In genomic region chr14:20468773-20469241, GRCh38 we compare ENCODE assay signal across 8 cellular contexts. TPM values are rescaled to one million over a fixed set of nuclear protein-coding genes. Genes with fewer than 3 reads are reported as not detected.
DNase-seq lines count a peak whose midpoint lies in the region; ATAC-seq and TF ChIP-seq lines count a peak whose summit lies in the region.

No MANE protein-coding gene starts in this region.

- CTCF ChIA-PET in CD8-positive, alpha-beta T cell (lab: Charles Lee): interaction anchor here (0.7 to 2.6 kb wide), 4 partner anchors 11 to 142 kb away, joined by 3 to 7 read pairs (median 4); partner anchors contain the start of genes APEX1 and OSGEP
- CTCF ChIA-PET in MCF 10A (lab: Yijun Ruan, JAX): interaction anchor here (0.6 to 1.8 kb wide), 5 partner anchors 7 to 492 kb away, joined by 3 to 9 read pairs (median 3); partner anchors contain the start of gene PIP4P1

- peak overlapping the region; percentile 67 for H3K4me2 ChIP-seq in mesenchymal stem cell (ENCODE audit: low read length, poor library complexity, severe bottlenecking)

- no peak overlapping the region for H2AK5ac ChIP-seq in mesenchymal stem cell (ENCODE audit: low read length, severe bottlenecking)

- peaks cover 45% of the 10 kb centered on the region for H3K4me1 Mint-ChIP-seq in CD8-positive, alpha-beta T cell (ENCODE audit: low read depth)
- peaks cover 33% of the 10 kb centered on the region for H3K4me1 Mint-ChIP-seq in MCF 10A (ENCODE audit: insufficient read depth, unreplicated experiment)

- H3K79me1 ChIP-seq in mesenchymal stem cell (replicated peaks; ENCODE audit: low read length, poor library complexity, severe bottlenecking): peaks cover 10% of the 10 kb centered on the region

- H2BK5ac ChIP-seq in mesenchymal stem cell (ENCODE audit: low read depth, low read length, poor library complexity, severe bottlenecking): no peak overlapping the region

- no peak for TF ChIP-seq POLR2A in vagina (IDR thresholded peaks at IDR 0.05)

- ATAC-seq in CD8-positive, alpha-beta T cell: no peak
- ATAC-seq in HG03196 (IDR thresholded peaks at IDR 0.05; ENCODE audit: unreplicated experiment) (peak; percentile 2), HG03354 (IDR thresholded peaks at IDR 0.05; ENCODE audit: poor library complexity, severe bottlenecking, unreplicated experiment) (no peak), HG03159 (IDR thresholded peaks at IDR 0.05; ENCODE audit: unreplicated experiment) (no peak)

- peak overlapping the region; percentile 97 for H3K27ac Mint-ChIP-seq in CD8-positive, alpha-beta T cell
- peak overlapping the region; percentile 95 for H3K27ac Mint-ChIP-seq in MCF 10A (ENCODE audit: low read depth, unreplicated experiment)

- H3K4ac ChIP-seq in mesenchymal stem cell (ENCODE audit: low read depth in 1 of 2, low read length in 2 of 2): peak overlapping the region in 1 of 2 experiments; percentile 27

- H4K8ac ChIP-seq in mesenchymal stem cell (ENCODE audit: low read length): peak overlapping the region; percentile 36

- H3K4me3 Mint-ChIP-seq in CD8-positive, alpha-beta T cell: peak overlapping the region; percentile 98
- peak overlapping the region; percentile 93 for H3K4me3 Mint-ChIP-seq in MCF 10A (ENCODE audit: unreplicated experiment)

- H2AFZ ChIP-seq in mesenchymal stem cell (ENCODE audit: low read depth, low read length): peak overlapping the region; percentile 15

- peaks cover 16% of the 10 kb centered on the region for H3K36me3 ChIP-seq in CD8-positive, alpha-beta T cell (ENCODE audit: insufficient read depth, low read length)
- H3K36me3 ChIP-seq in mesenchymal stem cell (ENCODE audit: control insufficient read depth in 1 of 2, insufficient read depth in 2 of 2, low read depth in 1 of 2, low read length in 2 of 2) (peaks cover 4 to 19% of the 10 kb centered on the region in 2 experiments), vagina (peaks cover 0 to 9% of the 10 kb centered on the region in 2 donors)

- H3K9me3 Mint-ChIP-seq in CD8-positive, alpha-beta T cell: no peaks in the 10 kb centered on the region
- H3K9me3 Mint-ChIP-seq in MCF 10A (ENCODE audit: unreplicated experiment): no peaks in the 10 kb centered on the region

- intact Hi-C loops in CD8-positive, alpha-beta T cell (cut with DNase I, micrococcal nuclease): loop anchor here in 1 of 2 experiments (2.0 kb wide), 2 partner anchors 14 to 56 kb away; partner anchors contain the start of genes APEX1, OSGEP and TEP1
- intact Hi-C loops in MCF 10A (cut with micrococcal nuclease): loop anchor here (1.0 kb wide), 1 partner anchor 8 kb away; the partner anchor contains the start of gene PIP4P1
- intact Hi-C loops in vagina (cut with DNase I): loop anchor here (10.0 kb wide), 1 partner anchor 146 kb away; no protein-coding TSS in a partner anchor

- peak overlapping the region; percentile 96 for H3K9ac ChIP-seq in mesenchymal stem cell (ENCODE audit: low read length)

- peaks cover 35% of the 10 kb centered on the region for H3K4me1 ChIP-seq in CD8-positive, alpha-beta T cell (ENCODE audit: insufficient read depth, low read length)
- H3K4me1 ChIP-seq in mesenchymal stem cell (ENCODE audit: control insufficient read depth, insufficient read depth, low read depth, low read length): peaks cover 5% of the 10 kb centered on the region
- H3K4me1 ChIP-seq in vagina: peaks cover 11% of the 10 kb centered on the region

- no peaks in the 10 kb centered on the region for H3K9me3 ChIP-seq in CD8-positive, alpha-beta T cell (ENCODE audit: low read length)
- H3K9me3 ChIP-seq in mesenchymal stem cell (ENCODE audit: control insufficient read depth, low read length): no peaks in the 10 kb centered on the region
- no peaks in the 10 kb centered on the region for H3K9me3 ChIP-seq in vagina

- H2BK15ac ChIP-seq in mesenchymal stem cell (ENCODE audit: low read depth, poor library complexity, severe bottlenecking): peak overlapping the region; percentile 54

- no peaks in the 10 kb centered on the region for H3K27me3 ChIP-seq in CD8-positive, alpha-beta T cell (ENCODE audit: insufficient read depth, low read length)
- H3K27me3 ChIP-seq in mesenchymal stem cell (ENCODE audit: control insufficient read depth in 1 of 2, insufficient read depth in 1 of 2, low read length in 2 of 2) (no peaks in the 10 kb centered on the region), vagina (no peaks in the 10 kb centered on the region)

- no peak for DNase-seq in CD8-positive, alpha-beta T cell
- DNase-seq in MCF 10A (ENCODE audit: unreplicated experiment) (no peak), mesenchymal stem cell (no peak), vagina (ENCODE audit: extremely low spot score in 2 of 2) (no peak), NK-92 (lab: John Stamatoyannopoulos, UW; ENCODE audit: unreplicated experiment) (no peak)

- 38% methylated on average over 16 of the region's 16 CpGs for WGBS in mesenchymal stem cell

- TF ChIP-seq CTCF in CD8-positive, alpha-beta T cell (IDR thresholded peaks at IDR 0.05): no peak
- TF ChIP-seq CTCF in MCF 10A (IDR thresholded peaks at IDR 0.05; ENCODE audit: unreplicated experiment): no peak
- TF ChIP-seq CTCF in vagina (IDR thresholded peaks at IDR 0.05): no peak

- no peaks in the 10 kb centered on the region for H3K27me3 Mint-ChIP-seq in CD8-positive, alpha-beta T cell (ENCODE audit: low read depth)
- H3K27me3 Mint-ChIP-seq in MCF 10A (ENCODE audit: insufficient read depth, unreplicated experiment): no peaks in the 10 kb centered on the region

- no peak overlapping the region for H2BK120ac ChIP-seq in mesenchymal stem cell (ENCODE audit: low read depth, low read length)

- no peak overlapping the region for H3K23ac ChIP-seq in mesenchymal stem cell (ENCODE audit: low read length in 2 of 2)

- peak overlapping the region; percentile 93 for H3K4me3 ChIP-seq in CD8-positive, alpha-beta T cell (ENCODE audit: low read depth, low read length)
- H3K4me3 ChIP-seq in mesenchymal stem cell (ENCODE audit: insufficient read depth in 1 of 2, low read depth in 1 of 2, low read length in 2 of 2): peak overlapping the region; percentile 73 to 96
- H3K4me3 ChIP-seq in vagina: peak overlapping the region; percentile 70 to 92

- H3K14ac ChIP-seq in mesenchymal stem cell (ENCODE audit: low read length in 2 of 2): no peak overlapping the region

- H3K36me3 Mint-ChIP-seq in CD8-positive, alpha-beta T cell: peaks cover 41% of the 10 kb centered on the region
- peaks cover 25% of the 10 kb centered on the region for H3K36me3 Mint-ChIP-seq in MCF 10A (ENCODE audit: insufficient read depth, unreplicated experiment)

- H3K18ac ChIP-seq in mesenchymal stem cell (ENCODE audit: low read depth in 1 of 2, low read length in 2 of 2): no peak overlapping the region

- H2BK12ac ChIP-seq in mesenchymal stem cell (ENCODE audit: low read length in 2 of 2): no peak overlapping the region

- POLR2A ChIA-PET in CD8-positive, alpha-beta T cell (lab: Charles Lee): interaction anchor here (1.1 to 4.5 kb wide), 6 partner anchors 8 to 141 kb away, joined by 5 to 31 read pairs (median 8); partner anchors contain the start of genes APEX1, OSGEP and PIP4P1
- POLR2A ChIA-PET in MCF 10A (lab: Yijun Ruan, JAX): interaction anchor here (0.7 to 6.3 kb wide), 9 partner anchors 14 to 518 kb away, joined by 4 to 81 read pairs (median 15); partner anchors contain the start of genes APEX1, OSGEP, PARP2 and TEP1

- no TSS peak for BruUV-seq in MCF 10A (replicated peaks; lab: Mats Ljungman, UMichigan)

- H3K27ac ChIP-seq in CD8-positive, alpha-beta T cell (ENCODE audit: low read depth, low read length): peak overlapping the region; percentile 74
- H3K27ac ChIP-seq in mesenchymal stem cell (ENCODE audit: low read length, poor library complexity, severe bottlenecking) (no peak overlapping the region), vagina (peak overlapping the region; percentile 89)

- no peak overlapping the region for H4K91ac ChIP-seq in mesenchymal stem cell (ENCODE audit: low read length)

RNA-seq across cellular contexts. Expression of gene PNP, which starts 0.4 kb away (rescaled TPM):
- 10 to 100 TPM; 59.6 to 62.1 TPM for total RNA-seq in CD8-positive, alpha-beta T cell
- total RNA-seq in MCF 10A (2022): 56.0 and 63.9 TPM in 2 replicates
- polyA plus RNA-seq in mesenchymal stem cell (2013, experiment 1 of 2): 52.4 TPM
- 51.1 TPM for polyA plus RNA-seq in mesenchymal stem cell (2013, experiment 2 of 2)
- 64.6 TPM for total RNA-seq in vagina

RNA-seq across cellular contexts. Expression of gene PIP4P1, which starts 7.6 kb away (rescaled TPM):
- total RNA-seq in CD8-positive, alpha-beta T cell: 100 to 1,000 TPM in 1 of 2 experiments, 10 to 100 TPM in 1; 87.7 to 105 TPM
- total RNA-seq in MCF 10A (2022) (22.5 and 34.9 TPM in 2 replicates), vagina (24.1 TPM)
- 40.3 TPM for polyA plus RNA-seq in mesenchymal stem cell (2013, experiment 1 of 2)
- polyA plus RNA-seq in mesenchymal stem cell (2013, experiment 2 of 2): 38.7 TPM

RNA-seq across cellular contexts. Expression of gene APEX1, which starts 13.8 kb away (rescaled TPM):
- 100 to 1,000 TPM; 120 to 123 TPM for total RNA-seq in CD8-positive, alpha-beta T cell
- 140 and 168 TPM in 2 replicates for total RNA-seq in MCF 10A (2022)
- 255 TPM for polyA plus RNA-seq in mesenchymal stem cell (2013, experiment 1 of 2)
- 251 TPM for polyA plus RNA-seq in mesenchymal stem cell (2013, experiment 2 of 2)
- 95.5 TPM for total RNA-seq in vagina

RNA-seq across cellular contexts. Expression of gene OSGEP, which starts 14.2 kb away (rescaled TPM):
- total RNA-seq in CD8-positive, alpha-beta T cell: 10 to 100 TPM; 40.7 to 47.4 TPM
- 27.2 and 34.7 TPM in 2 replicates for total RNA-seq in MCF 10A (2022)
- 15.2 TPM for polyA plus RNA-seq in mesenchymal stem cell (2013, experiment 1 of 2)
- 14.4 TPM for polyA plus RNA-seq in mesenchymal stem cell (2013, experiment 2 of 2)
- 60.9 TPM for total RNA-seq in vagina

RNA-seq across cellular contexts. Expression of gene KLHL33, which starts 32.8 kb away (rescaled TPM):
- total RNA-seq in CD8-positive, alpha-beta T cell: under 1 TPM; 0.11 to 0.19 TPM
- total RNA-seq in MCF 10A (2022) (0.14 TPM in 1 of 2 replicates, not detected in the other), vagina (1.2 TPM)
- polyA plus RNA-seq in mesenchymal stem cell (2013, experiment 1 of 2): 0.01 TPM
- polyA plus RNA-seq in mesenchymal stem cell (2013, experiment 2 of 2): not detected
